Comparison of ENCODE assay signal across 11 cellular contexts in the genomic region with DNA sequence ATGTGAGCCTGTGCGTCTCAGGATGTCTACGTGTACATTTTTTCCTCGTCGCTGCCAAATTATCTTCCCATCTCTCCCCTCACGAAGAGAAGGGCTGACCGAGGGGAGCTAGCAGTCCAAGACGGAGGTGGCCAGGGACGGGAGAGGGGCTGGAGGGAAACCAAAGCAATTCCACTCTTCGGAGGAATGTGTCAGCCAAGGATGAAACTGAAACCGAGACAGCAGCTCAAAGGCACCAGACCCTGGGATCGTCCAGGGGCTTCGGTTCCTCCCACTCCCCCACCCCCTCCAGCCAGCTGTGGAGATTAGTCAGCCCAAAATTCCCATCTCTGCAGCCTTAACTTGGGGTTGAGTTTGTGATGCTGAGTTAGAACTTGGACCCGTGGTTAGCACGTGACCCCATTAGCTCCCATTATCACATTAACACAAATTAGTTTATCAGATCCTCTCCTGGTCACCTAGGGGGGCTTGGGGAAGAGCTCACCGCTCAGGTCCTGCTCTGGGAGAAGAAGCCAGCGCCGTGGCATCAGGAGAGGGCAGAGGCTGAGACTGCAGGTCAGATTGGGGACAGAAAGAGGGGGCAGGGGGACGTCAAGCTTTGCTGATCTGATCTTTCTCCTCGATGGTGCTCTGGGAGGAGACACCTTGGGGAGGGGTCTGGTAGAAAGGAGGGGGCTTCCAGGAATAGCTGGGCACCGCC. TPM values are rescaled to one million over a fixed set of nuclear protein-coding genes. Genes with fewer than 3 reads are reported as not detected.
A peak's percentile ranks its signal among the peaks of the same experiment; 100 is the strongest.
DNase-seq lines count a peak whose midpoint lies in the region; ATAC-seq and TF ChIP-seq lines count a peak whose summit lies in the region.
"Had no signal": no experiment of that assay in that cellular context is flagged by ENCODE, and none has a peak within 500 bp of the region (broad histone marks: within the 10 kb centered on the region; RNA-seq: fewer than 3 reads in every experiment).

No MANE protein-coding gene starts in this region.

- BruUV-seq in Caco-2 (replicated peaks; lab: Mats Ljungman, UMichigan): no TSS peak

- ATAC-seq in activated T-cell treated with anti-CD3 and anti-CD28 coated beads, Interleukin-2, amount 50 U/mL, for 4 hours: no peak
- no peak for ATAC-seq in stimulated activated naive CD8-positive, alpha-beta T cell treated with anti-CD3 and anti-CD28 coated beads, Interleukin-15, amount 100 ng/mL, for 72 hours

- H3K27ac ChIP-seq in Peyer's patch (peak overlapping the region in 3 of 4 donors; percentile 10 to 43 (median 12)), stomach smooth muscle (ENCODE audit: low read length) (peak overlapping the region; percentile 18), MM.1S (ENCODE audit: low read length) (no peak overlapping the region)

- CTCF ChIA-PET in Caco-2 (lab: Charles Lee): no interaction called here

- no peaks in the 10 kb centered on the region for H3F3A ChIP-seq in MM.1S (ENCODE audit: insufficient read depth, low read length)

- no peaks in the 10 kb centered on the region for H4K20me1 ChIP-seq in MM.1S (ENCODE audit: insufficient read depth, low read length)

- no peak for TF ChIP-seq CTCF in Peyer's patch (IDR thresholded peaks at IDR 0.05)
- no peak for TF ChIP-seq CTCF in fibroblast of villous mesenchyme (IDR thresholded peaks at IDR 0.05; ENCODE audit: insufficient read depth, low read depth, low read length)
- no peak for TF ChIP-seq CTCF in Caco-2 (IDR thresholded peaks at IDR 0.05; ENCODE audit: insufficient read depth in 1 of 2, low read depth in 1 of 2, low read length in 1 of 2, severe bottlenecking in 1 of 2, unreplicated experiment in 1 of 2)
- TF ChIP-seq CTCF in MM.1S (IDR thresholded peaks at IDR 0.05; ENCODE audit: low read length): no peak

- no peaks in the 10 kb centered on the region for H3K9me2 ChIP-seq in MM.1S (replicated peaks; ENCODE audit: insufficient read depth, low read length)

- peak overlapping the region; percentile 42 for H3K4me3 Mint-ChIP-seq in activated T-cell treated with anti-CD3 and anti-CD28 coated beads, Interleukin-2, amount 50 U/mL, for 4 hours
- no peak overlapping the region for H3K4me3 Mint-ChIP-seq in Caco-2 (ENCODE audit: unreplicated experiment)
- no peak overlapping the region for H3K4me3 Mint-ChIP-seq in stimulated activated naive CD8-positive, alpha-beta T cell treated with anti-CD3 and anti-CD28 coated beads, Interleukin-15, amount 100 ng/mL, for 72 hours

- H3K9ac ChIP-seq in stomach smooth muscle (ENCODE audit: low read length in 2 of 2) (no peak overlapping the region), MM.1S (ENCODE audit: low read length) (no peak overlapping the region)

- peaks cover 16% of the 10 kb centered on the region for H3K4me1 Mint-ChIP-seq in activated T-cell treated with anti-CD3 and anti-CD28 coated beads, Interleukin-2, amount 50 U/mL, for 4 hours (ENCODE audit: low read depth)
- H3K4me1 Mint-ChIP-seq in Caco-2 (ENCODE audit: low read depth, unreplicated experiment): no peaks in the 10 kb centered on the region
- H3K4me1 Mint-ChIP-seq in stimulated activated naive CD8-positive, alpha-beta T cell treated with anti-CD3 and anti-CD28 coated beads, Interleukin-15, amount 100 ng/mL, for 72 hours: peaks cover 46% of the 10 kb centered on the region

- H3K4me3 ChIP-seq in Peyer's patch: no peak overlapping the region
- H3K4me3 ChIP-seq in fibroblast of villous mesenchyme (ENCODE audit: low read depth, low read length): peak overlapping the region; percentile 34
- no peak overlapping the region for H3K4me3 ChIP-seq in stomach smooth muscle (ENCODE audit: low read length in 2 of 2)
- H3K4me3 ChIP-seq in Caco-2 (ENCODE audit: low read depth, low read length): no peak overlapping the region
- H3K4me3 ChIP-seq in MM.1S (ENCODE audit: low read length): no peak overlapping the region

- H3K9me3 Mint-ChIP-seq in activated T-cell treated with anti-CD3 and anti-CD28 coated beads, Interleukin-2, amount 50 U/mL, for 4 hours: no peaks in the 10 kb centered on the region
- no peaks in the 10 kb centered on the region for H3K9me3 Mint-ChIP-seq in Caco-2 (ENCODE audit: unreplicated experiment)
- H3K9me3 Mint-ChIP-seq in stimulated activated naive CD8-positive, alpha-beta T cell treated with anti-CD3 and anti-CD28 coated beads, Interleukin-15, amount 100 ng/mL, for 72 hours: no peaks in the 10 kb centered on the region

- no peaks in the 10 kb centered on the region for H3K27me3 Mint-ChIP-seq in activated T-cell treated with anti-CD3 and anti-CD28 coated beads, Interleukin-2, amount 50 U/mL, for 4 hours (ENCODE audit: low read depth)
- no peaks in the 10 kb centered on the region for H3K27me3 Mint-ChIP-seq in Caco-2 (ENCODE audit: insufficient read depth, unreplicated experiment)
- no peaks in the 10 kb centered on the region for H3K27me3 Mint-ChIP-seq in stimulated activated naive CD8-positive, alpha-beta T cell treated with anti-CD3 and anti-CD28 coated beads, Interleukin-15, amount 100 ng/mL, for 72 hours

- H3K79me2 ChIP-seq in MM.1S (ENCODE audit: low read length): no peaks in the 10 kb centered on the region

- H3K36me3 Mint-ChIP-seq in activated T-cell treated with anti-CD3 and anti-CD28 coated beads, Interleukin-2, amount 50 U/mL, for 4 hours (ENCODE audit: insufficient read depth): no peaks in the 10 kb centered on the region
- H3K36me3 Mint-ChIP-seq in Caco-2 (ENCODE audit: insufficient read depth, unreplicated experiment): no peaks in the 10 kb centered on the region

- H3K36me3 ChIP-seq in Peyer's patch: no peaks in the 10 kb centered on the region
- no peaks in the 10 kb centered on the region for H3K36me3 ChIP-seq in stomach smooth muscle (ENCODE audit: control insufficient read depth in 2 of 2, insufficient read depth in 2 of 2, low read length in 2 of 2)
- no peaks in the 10 kb centered on the region for H3K36me3 ChIP-seq in Caco-2 (ENCODE audit: control insufficient read depth, insufficient read depth, low read length)
- H3K36me3 ChIP-seq in MM.1S (replicated peaks; ENCODE audit: insufficient read depth, low read length): no peaks in the 10 kb centered on the region

- intact Hi-C loops in Caco-2 (cut with micrococcal nuclease; ENCODE audit: unreplicated experiment): no loop called here

- no peak for TF ChIP-seq POLR2A in Peyer's patch (IDR thresholded peaks at IDR 0.05)

- H3K4me2 ChIP-seq in MM.1S (ENCODE audit: low read depth, low read length): no peak overlapping the region

- peaks cover 0 to 3% (median 0%) of the 10 kb centered on the region in 4 donors for H3K4me1 ChIP-seq in Peyer's patch
- peaks cover 17% of the 10 kb centered on the region for H3K4me1 ChIP-seq in stomach smooth muscle (ENCODE audit: control insufficient read depth, insufficient read depth, low read length)
- no peaks in the 10 kb centered on the region for H3K4me1 ChIP-seq in Caco-2
- H3K4me1 ChIP-seq in MM.1S (ENCODE audit: low read length): peaks cover 6% of the 10 kb centered on the region; the same call in 1 of the 2 replicates

- H3K27me3 ChIP-seq in Peyer's patch: no peaks in the 10 kb centered on the region
- peaks cover 0 to 10% of the 10 kb centered on the region in 2 donors for H3K27me3 ChIP-seq in stomach smooth muscle (ENCODE audit: control insufficient read depth in 1 of 2, insufficient read depth in 2 of 2, low read length in 2 of 2)
- H3K27me3 ChIP-seq in Caco-2 (replicated peaks; ENCODE audit: control insufficient read depth, insufficient read depth, low read length): no peaks in the 10 kb centered on the region
- no peaks in the 10 kb centered on the region for H3K27me3 ChIP-seq in MM.1S (replicated peaks; ENCODE audit: insufficient read depth, low read length)

- no peaks in the 10 kb centered on the region for H3K9me3 ChIP-seq in Peyer's patch
- no peaks in the 10 kb centered on the region for H3K9me3 ChIP-seq in stomach smooth muscle (ENCODE audit: control insufficient read depth in 2 of 2, low read length in 2 of 2)
- H3K9me3 ChIP-seq in Caco-2: no peaks in the 10 kb centered on the region
- H3K9me3 ChIP-seq in MM.1S (replicated peaks; ENCODE audit: insufficient read depth, low read length): no peaks in the 10 kb centered on the region

- no peak overlapping the region for H2AFZ ChIP-seq in MM.1S (ENCODE audit: low read length)

- H3K27ac Mint-ChIP-seq in Caco-2 (ENCODE audit: unreplicated experiment): no peak overlapping the region
- H3K27ac Mint-ChIP-seq in stimulated activated naive CD8-positive, alpha-beta T cell treated with anti-CD3 and anti-CD28 coated beads, Interleukin-15, amount 100 ng/mL, for 72 hours: no peak overlapping the region

- POLR2A ChIA-PET in Caco-2 (lab: Charles Lee): no interaction called here

- DNase-seq in activated T-cell treated with anti-CD3 and anti-CD28 coated beads, Interleukin-2, amount 50 U/mL, for 4 hours: no peak
- DNase-seq in activated T-cell treated with anti-CD3 and anti-CD28 coated beads for 4 hours: no peak
- no peak for DNase-seq in Peyer's patch
- DNase-seq in fibroblast of villous mesenchyme (ENCODE audit: low read depth): peak; percentile 76
- DNase-seq in Caco-2: no peak
- DNase-seq in MM.1S: no peak
- no peak for DNase-seq in stimulated activated naive CD8-positive, alpha-beta T cell treated with anti-CD3 and anti-CD28 coated beads, Interleukin-15, amount 100 ng/mL, for 72 hours
- DNase-seq: activated CD4-positive, alpha-beta T cell treated with anti-CD3 and anti-CD28 coated beads for 48 hours; caudate nucleus; NCI-H69 had no signal

RNA-seq across cellular contexts. Expression of a gene that starts 8.8 kb away (rescaled TPM):
- total RNA-seq in activated T-cell treated with anti-CD3 and anti-CD28 coated beads, Interleukin-2, amount 50 U/mL, for 4 hours: 10 to 100 TPM; 22.7 to 26.5 (median 23.0) TPM
- 10 to 100 TPM; 17.3 to 47.3 (median 43.7) TPM for total RNA-seq in Peyer's patch
- total RNA-seq in fibroblast of villous mesenchyme: 16.4 and 21.3 TPM in 2 replicates
- 24.3 and 25.3 TPM in 2 replicates for total RNA-seq in Caco-2 (2022)

RNA-seq across cellular contexts. Expression of a gene that starts 46.5 kb away (rescaled TPM):
- total RNA-seq in activated T-cell treated with anti-CD3 and anti-CD28 coated beads, Interleukin-2, amount 50 U/mL, for 4 hours: 10 to 100 TPM; 45.2 to 54.5 (median 51.9) TPM
- total RNA-seq in Peyer's patch (10 to 100 TPM; 16.5 to 44.9 (median 37.4) TPM), fibroblast of villous mesenchyme (13.5 and 16.0 TPM in 2 replicates), Caco-2 (2022) (53.0 and 55.4 TPM in 2 replicates)

RNA-seq across cellular contexts. Expression of a gene that starts 52.7 kb away (rescaled TPM):
- 10 to 100 TPM; 10.6 to 13.6 (median 11.0) TPM for total RNA-seq in activated T-cell treated with anti-CD3 and anti-CD28 coated beads, Interleukin-2, amount 50 U/mL, for 4 hours
- total RNA-seq in Peyer's patch: 1 to 10 TPM in 1 of 4 donors, under 1 TPM in 2, not detected in 1; 0.67 to 1.3 (median 0.88) TPM
- total RNA-seq in fibroblast of villous mesenchyme: 1.3 and 3.5 TPM in 2 replicates
- 0.35 TPM in 1 of 2 replicates, not detected in the other for total RNA-seq in Caco-2 (2022)
